ENCODE assay signal across 28 cellular contexts in the genomic region with DNA sequence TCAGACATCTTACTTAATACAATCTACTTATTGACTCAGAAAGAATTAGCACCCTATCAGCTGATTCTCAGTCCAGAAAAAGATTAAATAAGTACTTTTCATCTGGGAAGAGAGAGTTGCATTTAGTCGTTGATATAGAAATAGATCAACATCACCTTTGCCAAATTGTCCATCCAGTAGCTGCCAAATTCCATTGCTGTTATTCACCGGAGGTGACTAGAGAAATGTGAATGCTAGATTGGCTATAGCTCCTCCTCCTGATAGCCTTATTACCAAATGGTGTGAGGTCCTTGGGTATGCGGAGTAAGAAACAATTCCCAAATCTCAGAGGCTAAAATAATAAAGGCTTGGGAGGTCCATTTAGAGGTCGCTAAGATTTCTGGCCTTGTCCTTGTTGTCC.
DNase-seq lines count a peak whose midpoint lies in the region; ATAC-seq and TF ChIP-seq lines count a peak whose summit lies in the region.
"Had no signal": no experiment of that assay in that cellular context is flagged by ENCODE, and none has a peak within 500 bp of the region (broad histone marks: within the 10 kb centered on the region; RNA-seq: fewer than 3 reads in every experiment).

No MANE protein-coding gene starts in this region.

- H4K20me1 ChIP-seq in PC-3 (ENCODE audit: low read length) = no peaks in the 10 kb centered on the region
- H4K20me1 ChIP-seq: BLaER1 treated with 17β-estradiol and CSF1 and Interleukin-3, amounts not matched to agents 10 nM and 100 nM had no signal

- H3K4me3 ChIP-seq in A673 (ENCODE audit: low read depth, low read length, poor library complexity, severe bottlenecking) = no peak overlapping the region
- H3K4me3 ChIP-seq in PC-3 (ENCODE audit: low read length) = no peak overlapping the region
- H3K4me3 ChIP-seq in coronary artery = no peak overlapping the region
- H3K4me3 ChIP-seq: BLaER1 treated with 17β-estradiol and CSF1 and Interleukin-3, amounts not matched to agents 10 nM and 100 nM; dorsolateral prefrontal cortex; GM23248; ovary; Peyer's patch; sigmoid colon had no signal

- peak overlapping the region; percentile 9 for H3K27ac ChIP-seq in A673 (ENCODE audit: low read depth, low read length, poor library complexity, severe bottlenecking)
- H3K27ac ChIP-seq in PC-3 (ENCODE audit: low read length) = no peak overlapping the region
- H3K27ac ChIP-seq in coronary artery = peak overlapping the region in 1 of 2 donors; percentile 10
- H3K27ac ChIP-seq: BLaER1 treated with 17β-estradiol and CSF1 and Interleukin-3, amounts not matched to agents 10 nM and 100 nM; epithelial cell of prostate; GM23248; ovary; Peyer's patch; sigmoid colon had no signal

- CTCF ChIA-PET in A673 (lab: Charles Lee) (no interaction called here), PC-3 (lab: Charles Lee) (no interaction called here)

- H3K9me3 ChIP-seq in A673 (ENCODE audit: low read depth, low read length, poor library complexity, severe bottlenecking) (peaks cover 4% of the 10 kb centered on the region), PC-3 (ENCODE audit: low read length) (0 out of 2 replicates have a peak, but pooled peaks cover 9% of the 10 kb centered on the region)
- H3K9me3 ChIP-seq: ovary, sigmoid colon, SK-N-SH had no signal

- no peak overlapping the region for H3K4me2 ChIP-seq in PC-3 (ENCODE audit: low read length)
- H3K4me2 ChIP-seq: BLaER1 treated with 17β-estradiol and CSF1 and Interleukin-3, amounts not matched to agents 10 nM and 100 nM; SK-N-SH had no signal

- ATAC-seq in PC-3 = no peak
- ATAC-seq in GM21381 (IDR thresholded peaks at IDR 0.05; ENCODE audit: unreplicated experiment) = no peak
- ATAC-seq: activated CD8-positive, alpha-beta memory T cell treated with anti-CD3 and anti-CD28 coated beads, Interleukin-2, amount 10 ng/mL, durations not matched to agents 7 days and 5 days; natural killer cell had no signal

- no peaks in the 10 kb centered on the region for H3F3A ChIP-seq in PC-3 (ENCODE audit: low read length, unreplicated experiment)

- intact Hi-C loops in A673 (cut with micrococcal nuclease; ENCODE audit: unreplicated experiment) (loop anchor here (10.0 kb wide), 1 partner anchor 212 kb away; no protein-coding TSS in a partner anchor), PC-3 (cut with micrococcal nuclease) (no loop called here)

- POLR2A ChIA-PET in A673 (lab: Charles Lee; ENCODE audit: low non-redundant PET) = no interaction called here
- POLR2A ChIA-PET in PC-3 (lab: Charles Lee; ENCODE audit: unreplicated experiment) = no interaction called here

- DNase-seq in A673 (ENCODE audit: low spot score) (no peak), PC-3 (peak; percentile 32), dermis microvascular lymphatic vessel endothelial cell (ENCODE audit: low read depth in 2 of 2) (peak; percentile 87 to 91), kidney glomerular epithelial cell (lab: John Stamatoyannopoulos, UW) (peak; percentile 42), NCI-H69 (lab: John Stamatoyannopoulos, UW) (no peak), SIG-M5 treated with dmso at 0.1 percent for 504 hours (lab: John Stamatoyannopoulos, UW; ENCODE audit: unreplicated experiment) (no peak), coronary artery (ENCODE audit: low spot score) (no peak)
- DNase-seq: ACHN; activated CD4-positive, alpha-beta T cell treated with anti-CD3 and anti-CD28 coated beads, Interleukin-2, amount 10 ng/mL, durations not matched to agents 7 days and 5 days; activated CD8-positive, alpha-beta memory T cell treated with anti-CD3 and anti-CD28 coated beads, Interleukin-2, amount 10 ng/mL, durations not matched to agents 7 days and 5 days; Calu3; dorsolateral prefrontal cortex; foreskin fibroblast; GM23248; midbrain; natural killer cell; NCI-H510A; NK-92 treated with Interleukin-12 subunit alpha and Interleukin-12 subunit beta, amount 100 ng/mL, for 24 hours; ovary; Peyer's patch; sigmoid colon; SK-N-SH; stimulated activated CD4-positive, alpha-beta T cell treated with anti-CD3 and anti-CD28 coated beads, Interleukin-15, amount 100 ng/mL, for 24 hours; stimulated activated CD8-positive, alpha-beta memory T cell treated with anti-CD3 and anti-CD28 coated beads, Interleukin-4, amount 100 ng/mL, for 48 hours; trophoblast cell had no signal

- no peaks in the 10 kb centered on the region for H3K9me2 ChIP-seq in PC-3 (replicated peaks; ENCODE audit: low read length)
- H3K9me2 ChIP-seq: SK-N-SH had no signal

- H3K79me2 ChIP-seq in PC-3 (ENCODE audit: low read length) = no peaks in the 10 kb centered on the region

- TF ChIP-seq CTCF in A673 (conservative IDR thresholded peaks at IDR 0.05; ENCODE audit: low read depth, low read length) (no peak), PC-3 (conservative IDR thresholded peaks at IDR 0.05; ENCODE audit: low read depth, low read length) (no peak), coronary artery (IDR thresholded peaks at IDR 0.05) (no peak)

- H3K27me3 ChIP-seq in A673 (replicated peaks; ENCODE audit: insufficient read depth, low read depth, low read length, poor library complexity) (no peaks in the 10 kb centered on the region), PC-3 (ENCODE audit: low read length) (no peaks in the 10 kb centered on the region)
- H3K27me3 ChIP-seq: BLaER1 treated with 17β-estradiol and CSF1 and Interleukin-3, amounts not matched to agents 10 nM and 100 nM; dorsolateral prefrontal cortex; ovary; Peyer's patch; sigmoid colon had no signal

- no TSS peak for BruUV-seq in A673 (replicated peaks; lab: Mats Ljungman, UMichigan)
- no TSS peak for BruUV-seq in PC-3 (replicated peaks; lab: Mats Ljungman, UMichigan)

- peaks cover 26% of the 10 kb centered on the region for H3K4me1 ChIP-seq in A673 (ENCODE audit: insufficient read depth, low read length, poor library complexity, severe bottlenecking)
- no peaks in the 10 kb centered on the region for H3K4me1 ChIP-seq in PC-3 (ENCODE audit: insufficient read depth, low read length)
- H3K4me1 ChIP-seq: Peyer's patch had no signal

- no peak overlapping the region for H2AFZ ChIP-seq in PC-3 (ENCODE audit: low read length)
- H2AFZ ChIP-seq: GM23248 had no signal

- H3K36me3 ChIP-seq in A673 (ENCODE audit: insufficient read depth, low read length, poor library complexity, severe bottlenecking) (no peaks in the 10 kb centered on the region), PC-3 (ENCODE audit: low read depth, low read length) (no peaks in the 10 kb centered on the region)
- H3K36me3 ChIP-seq: BLaER1 treated with 17β-estradiol and CSF1 and Interleukin-3, amounts not matched to agents 10 nM and 100 nM; ovary; Peyer's patch; sigmoid colon had no signal

- no peak overlapping the region for H3K9ac ChIP-seq in PC-3 (ENCODE audit: low read length)
- H3K9ac ChIP-seq: BLaER1 treated with 17β-estradiol and CSF1 and Interleukin-3, amounts not matched to agents 10 nM and 100 nM; GM23248; SK-N-SH had no signal

Comparison
In these comparisons a context has a peak if more than half of its experiments do, and no peak if none do; other contexts are left out.
1. DNase-seq: peak in PC-3 (single experiment), dermis microvascular lymphatic vessel endothelial cell (2 of 2) and kidney glomerular epithelial cell (single experiment); none in A673 (single experiment), NCI-H69 (single experiment), SIG-M5 treated with dmso at 0.1 percent for 504 hours (single experiment) and coronary artery (single experiment).